ENCODE assay signal across 9 cellular contexts in the genomic region with DNA sequence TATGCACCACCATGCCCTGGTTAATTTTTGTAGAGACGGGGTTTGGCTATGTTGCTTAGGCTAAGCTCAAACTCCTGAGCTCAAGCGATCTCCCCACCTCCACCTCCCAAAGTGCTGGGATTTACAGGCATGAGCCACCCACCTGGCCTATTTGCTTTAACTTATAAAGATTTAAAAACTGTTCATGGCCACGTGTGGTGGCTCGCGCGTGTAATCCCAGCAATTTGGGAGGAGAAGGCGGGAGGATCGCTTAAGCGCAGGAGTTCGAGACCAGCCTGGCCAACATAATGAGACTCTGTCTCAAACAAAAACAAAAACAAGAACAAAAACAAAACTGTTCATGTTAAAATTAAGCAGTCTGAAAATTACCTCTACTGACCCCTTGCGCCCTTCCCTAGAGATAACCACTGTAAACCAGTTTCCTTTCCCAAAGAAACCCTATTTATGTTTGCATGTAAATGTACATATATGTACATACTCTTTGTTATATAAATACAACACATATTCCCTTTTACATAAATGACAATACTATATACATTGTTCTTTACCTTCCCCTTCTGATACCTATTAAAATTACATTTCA. TPM values are rescaled to one million over a fixed set of nuclear protein-coding genes. Genes with fewer than 3 reads are reported as not detected.
DNase-seq lines count a peak whose midpoint lies in the region; ATAC-seq and FAIRE-seq lines count a peak whose summit lies in the region.
"Had no signal": no experiment of that assay in that cellular context is flagged by ENCODE, and none has a peak within 500 bp of the region (broad histone marks: within the 10 kb centered on the region; RNA-seq: fewer than 3 reads in every experiment).

No MANE protein-coding gene starts in this region.

- DNase-seq in GM23248 (no peak), immature natural killer cell (no peak), COLO829 (ENCODE audit: low spot score) (no peak), activated gamma-delta T cell treated with Interleukin-2 at 50 U/mL for 16 hours (no peak)
- no peak for DNase-seq in activated CD8-positive, alpha-beta T cell treated with anti-CD3 and anti-CD28 coated beads, Interleukin-2, amount 10 ng/mL, durations not matched to agents 7 days and 5 days
- DNase-seq in effector CD4-positive, alpha-beta T cell: no peak
- DNase-seq: right cardiac atrium had no signal

- H3K27me3 Mint-ChIP-seq in activated CD8-positive, alpha-beta T cell treated with anti-CD3 and anti-CD28 coated beads, Interleukin-2, amount 10 ng/mL, durations not matched to agents 7 days and 5 days (ENCODE audit: low read depth): no peaks in the 10 kb centered on the region
- peaks cover 2 to 7% (median 3%) of the 10 kb centered on the region in 3 donors for H3K27me3 Mint-ChIP-seq in immature natural killer cell (ENCODE audit: low read depth in 3 of 3)

- peak overlapping the region; percentile 99 for H3K4me3 Mint-ChIP-seq in activated CD8-positive, alpha-beta T cell treated with anti-CD3 and anti-CD28 coated beads, Interleukin-2, amount 10 ng/mL, durations not matched to agents 7 days and 5 days
- peak overlapping the region; percentile 94 to 97 (median 95) for H3K4me3 Mint-ChIP-seq in immature natural killer cell

- H2AFZ ChIP-seq in GM23248: no peak overlapping the region

- H3K9me2 ChIP-seq in GM23248 (ENCODE audit: insufficient read depth): no peaks in the 10 kb centered on the region

- H3K36me3 Mint-ChIP-seq in activated CD8-positive, alpha-beta T cell treated with anti-CD3 and anti-CD28 coated beads, Interleukin-2, amount 10 ng/mL, durations not matched to agents 7 days and 5 days (ENCODE audit: low read depth): peaks cover 38% of the 10 kb centered on the region
- H3K36me3 Mint-ChIP-seq in immature natural killer cell: peaks cover 4 to 13% (median 5%) of the 10 kb centered on the region in 3 donors

- H3K4me1 Mint-ChIP-seq in activated CD8-positive, alpha-beta T cell treated with anti-CD3 and anti-CD28 coated beads, Interleukin-2, amount 10 ng/mL, durations not matched to agents 7 days and 5 days (ENCODE audit: low read depth): peaks cover 38% of the 10 kb centered on the region
- H3K4me1 Mint-ChIP-seq in immature natural killer cell: peaks cover 28 to 63% of the 10 kb centered on the region in 2 donors

- H3K4me1 ChIP-seq in GM23248 (ENCODE audit: insufficient read depth): peaks cover 21% of the 10 kb centered on the region

- H3K27ac ChIP-seq in GM23248: peak overlapping the region; percentile 95; the same call in 1 of the 2 replicates

- peak overlapping the region; percentile 98 for H3K4me3 ChIP-seq in GM23248

- H3K27me3 ChIP-seq in GM23248 (replicated peaks; ENCODE audit: insufficient read depth): no peaks in the 10 kb centered on the region

- peaks cover 6% of the 10 kb centered on the region for H3F3A ChIP-seq in GM23248 (ENCODE audit: insufficient read depth)

- no peaks in the 10 kb centered on the region for H3K9me3 Mint-ChIP-seq in activated CD8-positive, alpha-beta T cell treated with anti-CD3 and anti-CD28 coated beads, Interleukin-2, amount 10 ng/mL, durations not matched to agents 7 days and 5 days (ENCODE audit: insufficient read depth)
- no peaks in the 10 kb centered on the region for H3K9me3 Mint-ChIP-seq in immature natural killer cell

- 99% methylated on average over 11 of the region's 11 CpGs for WGBS in GM23248 (ENCODE audit: low coverage in 1 of 2, low lambda C conversion rate in 2 of 2, missing lambda C conversion rate in 2 of 2), 2 experiments

- H3K4me2 ChIP-seq in GM23248 (ENCODE audit: unreplicated experiment): peak overlapping the region; percentile 93

- no peak for ATAC-seq in activated CD8-positive, alpha-beta T cell treated with anti-CD3 and anti-CD28 coated beads, Interleukin-2, amount 10 ng/mL, durations not matched to agents 7 days and 5 days
- ATAC-seq in HG03159 (IDR thresholded peaks at IDR 0.05; ENCODE audit: unreplicated experiment): no peak
- ATAC-seq: right cardiac atrium had no signal

- peaks cover 91% of the 10 kb centered on the region for H3K79me2 ChIP-seq in GM23248 (ENCODE audit: insufficient read depth)

- H4K20me1 ChIP-seq in GM23248 (ENCODE audit: insufficient read depth): no peaks in the 10 kb centered on the region; the same call in 1 of the 2 replicates

- in situ Hi-C loops in GM23248 (cut with MboI): no loop called here

- H3K9me3 ChIP-seq in GM23248 (ENCODE audit: low read depth): no peaks in the 10 kb centered on the region

- POLR2A ChIA-PET in activated CD8-positive, alpha-beta T cell treated with anti-CD3 and anti-CD28 coated beads, Interleukin-2, amount 10 ng/mL, durations not matched to agents 7 days and 5 days (lab: Charles Lee): no interaction called here

- H3K36me3 ChIP-seq in GM23248 (ENCODE audit: low read depth): peaks cover 7% of the 10 kb centered on the region; the same call in 1 of the 2 replicates

- FAIRE-seq in A204.1 (lab: Jason Lieb, UNC): peak; percentile 79

- peak overlapping the region; percentile 96 for H3K9ac ChIP-seq in GM23248

- CTCF ChIA-PET in activated CD8-positive, alpha-beta T cell treated with anti-CD3 and anti-CD28 coated beads, Interleukin-2, amount 10 ng/mL, durations not matched to agents 7 days and 5 days (lab: Charles Lee): interaction anchor here (1.4 kb wide), 1 partner anchor 274 kb away, joined by 4 read pairs; the partner anchor contains the start of gene SLC30A5

- H3K27ac Mint-ChIP-seq in activated CD8-positive, alpha-beta T cell treated with anti-CD3 and anti-CD28 coated beads, Interleukin-2, amount 10 ng/mL, durations not matched to agents 7 days and 5 days: peak overlapping the region; percentile 99
- peak overlapping the region; percentile 91 to 99 (median 96) for H3K27ac Mint-ChIP-seq in immature natural killer cell

RNA-seq across cellular contexts. Expression of gene AK6, which starts 1.5 kb away (rescaled TPM):
- 17.0 and 20.0 TPM in 2 replicates for total RNA-seq in GM23248 (2014; rRNA removed; shearing (Covaris generic))
- polyA plus RNA-seq in GM23248 (2016; fragmentation: Nextera tagmentation; extraction: Ambion mirVana) (125 and 136 TPM in 2 replicates), immature natural killer cell (10 to 100 TPM; 34.9 to 70.7 (median 52.7) TPM)
- total RNA-seq in activated CD8-positive, alpha-beta T cell treated with anti-CD3 and anti-CD28 coated beads, Interleukin-2, amount 10 ng/mL, durations not matched to agents 7 days and 5 days: 10 to 100 TPM; 36.8 to 39.7 TPM

RNA-seq across cellular contexts. Expression of gene TAF9, which starts 1.5 kb away (rescaled TPM):
- total RNA-seq in GM23248 (2014; rRNA removed; shearing (Covaris generic)): 60.8 and 79.4 TPM in 2 replicates
- polyA plus RNA-seq in GM23248 (2016; fragmentation: Nextera tagmentation; extraction: Ambion mirVana) (117 and 118 TPM in 2 replicates), immature natural killer cell (100 to 1,000 TPM in 1 of 3 donors, 10 to 100 TPM in 2; 63.6 to 102 (median 73.8) TPM)
- total RNA-seq in activated CD8-positive, alpha-beta T cell treated with anti-CD3 and anti-CD28 coated beads, Interleukin-2, amount 10 ng/mL, durations not matched to agents 7 days and 5 days: 10 to 100 TPM; 52.0 to 52.8 TPM

RNA-seq across cellular contexts. Expression of gene RAD17, which starts 1.8 kb away (rescaled TPM):
- 15.8 and 27.8 TPM in 2 replicates for total RNA-seq in GM23248 (2014; rRNA removed; shearing (Covaris generic))
- polyA plus RNA-seq in GM23248 (2016; fragmentation: Nextera tagmentation; extraction: Ambion mirVana) (20.5 and 21.7 TPM in 2 replicates), immature natural killer cell (10 to 100 TPM; 15.1 to 23.3 (median 23.1) TPM)
- total RNA-seq in activated CD8-positive, alpha-beta T cell treated with anti-CD3 and anti-CD28 coated beads, Interleukin-2, amount 10 ng/mL, durations not matched to agents 7 days and 5 days: 10 to 100 TPM; 22.6 TPM

RNA-seq across cellular contexts. Expression of gene CCDC125, which starts 35.2 kb away (rescaled TPM):
- 0.97 and 1.9 TPM in 2 replicates for total RNA-seq in GM23248 (2014; rRNA removed; shearing (Covaris generic))
- polyA plus RNA-seq in GM23248 (2016; fragmentation: Nextera tagmentation; extraction: Ambion mirVana): 2.6 TPM in 2 replicates
- 1 to 10 TPM; 8.4 to 9.5 TPM for total RNA-seq in activated CD8-positive, alpha-beta T cell treated with anti-CD3 and anti-CD28 coated beads, Interleukin-2, amount 10 ng/mL, durations not matched to agents 7 days and 5 days
- 1 to 10 TPM in 2 of 3 donors, under 1 TPM in 1; 0.83 to 8.1 (median 3.0) TPM for polyA plus RNA-seq in immature natural killer cell

RNA-seq across cellular contexts. Expression of gene MARVELD2, which starts 47.1 kb away (rescaled TPM):
- 2.8 and 5.5 TPM in 2 replicates for total RNA-seq in GM23248 (2014; rRNA removed; shearing (Covaris generic))
- polyA plus RNA-seq in GM23248 (2016; fragmentation: Nextera tagmentation; extraction: Ambion mirVana) (1.7 and 2.1 TPM in 2 replicates), immature natural killer cell (not detected)
- total RNA-seq in activated CD8-positive, alpha-beta T cell treated with anti-CD3 and anti-CD28 coated beads, Interleukin-2, amount 10 ng/mL, durations not matched to agents 7 days and 5 days: under 1 TPM; 0.18 to 0.26 TPM
